In genomic region chr6:110055387-110055735, GRCh38 we compare ENCODE assay signal across 15 cellular contexts.
DNase-seq lines count a peak whose midpoint lies in the region; ATAC-seq and TF ChIP-seq lines count a peak whose summit lies in the region.
"Had no signal": no experiment of that assay in that cellular context is flagged by ENCODE, and none has a peak within 500 bp of the region (broad histone marks: within the 10 kb centered on the region; RNA-seq: fewer than 3 reads in every experiment).

No MANE protein-coding gene starts in this region.

- no peak overlapping the region for H3K4me3 Mint-ChIP-seq in endothelial cell (ENCODE audit: unreplicated experiment)
- no peak overlapping the region for H3K4me3 Mint-ChIP-seq in CD4-positive, alpha-beta T cell
- H3K4me3 Mint-ChIP-seq: HFFc6; T-helper 2 cell treated with Interferon-gamma antibody and Interleukin-4, amounts not matched to agents 5 μg/mL and 100 μg/mL, for 36 hours had no signal

- H3K9me3 ChIP-seq in CD4-positive, alpha-beta T cell (ENCODE audit: control insufficient read depth, low read length) = no peaks in the 10 kb centered on the region
- no peaks in the 10 kb centered on the region for H3K9me3 ChIP-seq in adrenal gland (replicated peaks in 1 of 3)

- intact Hi-C loops in CD4-positive, alpha-beta T cell (cut with DNase I, micrococcal nuclease) = no loop called here
- intact Hi-C loops in adrenal gland (cut with DNase I) = loop anchor here (5.0 to 10.0 kb wide), 3 partner anchors 339 to 531 kb away; no protein-coding TSS in a partner anchor

- TF ChIP-seq POLR2A in adrenal gland (IDR thresholded peaks at IDR 0.05) = no peak

- peaks cover 29% of the 10 kb centered on the region for H3K4me1 Mint-ChIP-seq in endothelial cell (ENCODE audit: unreplicated experiment)
- H3K4me1 Mint-ChIP-seq in CD4-positive, alpha-beta T cell (ENCODE audit: low read depth) = no peaks in the 10 kb centered on the region

- H3K27me3 ChIP-seq in CD4-positive, alpha-beta T cell (ENCODE audit: control insufficient read depth, insufficient read depth, low read length) = peaks cover 4% of the 10 kb centered on the region
- H3K27me3 ChIP-seq in adrenal gland = peaks cover 5% of the 10 kb centered on the region

- ATAC-seq in CD4-positive, alpha-beta T cell (ENCODE audit: poor library complexity) = no peak
- ATAC-seq: left lobe of liver had no signal

- peak overlapping the region; percentile 97 for H3K27ac Mint-ChIP-seq in endothelial cell (ENCODE audit: unreplicated experiment)
- no peak overlapping the region for H3K27ac Mint-ChIP-seq in CD4-positive, alpha-beta T cell
- H3K27ac Mint-ChIP-seq: HFFc6; T-helper 2 cell treated with Interferon-gamma antibody and Interleukin-4, amounts not matched to agents 5 μg/mL and 100 μg/mL, for 36 hours had no signal

- H3K27me3 Mint-ChIP-seq in endothelial cell (ENCODE audit: unreplicated experiment) = no peaks in the 10 kb centered on the region
- peaks cover 17% of the 10 kb centered on the region for H3K27me3 Mint-ChIP-seq in CD4-positive, alpha-beta T cell

- POLR2A ChIA-PET in CD4-positive, alpha-beta T cell (lab: Charles Lee) = no interaction called here

- CTCF ChIA-PET in CD4-positive, alpha-beta T cell (lab: Charles Lee) = interaction anchor here (1.1 kb wide), 1 partner anchor 16 kb away, joined by 3 read pairs; no protein-coding TSS in a partner anchor

- no peaks in the 10 kb centered on the region for H3K4me1 ChIP-seq in adrenal gland (replicated peaks in 1 of 2)

- no peaks in the 10 kb centered on the region for H3K36me3 ChIP-seq in adrenal gland (replicated peaks in 1 of 2)

- WGBS in adrenal gland, 4 donors = 72 to 79% (median 75%) methylated on average over 3 of the region's 3 CpGs

- no peak overlapping the region for H3K4me3 ChIP-seq in adrenal gland

- H3K9me3 Mint-ChIP-seq in endothelial cell (ENCODE audit: unreplicated experiment) = no peaks in the 10 kb centered on the region
- no peaks in the 10 kb centered on the region for H3K9me3 Mint-ChIP-seq in CD4-positive, alpha-beta T cell
- H3K9me3 Mint-ChIP-seq: HFFc6; T-helper 2 cell treated with Interferon-gamma antibody and Interleukin-4, amounts not matched to agents 5 μg/mL and 100 μg/mL, for 36 hours had no signal

- DNase-seq in DMS53 (lab: John Stamatoyannopoulos, UW) (peak; percentile 61), NCI-H146 (lab: John Stamatoyannopoulos, UW) (peak; percentile 80), NCI-H748 treated with DMSO at 0.1 percent for 48 hours (lab: John Stamatoyannopoulos, UW) (peak; percentile 82), endothelial cell (ENCODE audit: low spot score) (peak; percentile 10), C1 segment of cervical spinal cord (lab: John Stamatoyannopoulos, UW) (no peak), adrenal gland (no peak), DMS114 treated with DMSO at 0.1 percent for 48 hours (lab: John Stamatoyannopoulos, UW; ENCODE audit: unreplicated experiment) (no peak)
- DNase-seq in CD4-positive, alpha-beta T cell = no peak
- DNase-seq: activated CD8-positive, alpha-beta memory T cell treated with anti-CD3 and anti-CD28 coated beads, Interleukin-2, amount 50 U/mL, for 4 hours; anterior cingulate cortex; HFFc6; IMR-90; SIG-M5 had no signal

- TF ChIP-seq CTCF in endothelial cell (IDR thresholded peaks at IDR 0.05; ENCODE audit: unreplicated experiment) (no peak), adrenal gland (IDR thresholded peaks at IDR 0.05) (no peak)
- no peak for TF ChIP-seq CTCF in CD4-positive, alpha-beta T cell (IDR thresholded peaks at IDR 0.05)

- no peak overlapping the region for H3K27ac ChIP-seq in CD4-positive, alpha-beta T cell (ENCODE audit: low read depth, low read length)
- H3K27ac ChIP-seq in adrenal gland = no peak overlapping the region

- no peaks in the 10 kb centered on the region for H3K36me3 Mint-ChIP-seq in endothelial cell (ENCODE audit: low read depth, unreplicated experiment)
- no peaks in the 10 kb centered on the region for H3K36me3 Mint-ChIP-seq in CD4-positive, alpha-beta T cell (ENCODE audit: low read depth)

Comparison
In these comparisons a context has a peak if more than half of its experiments do, and no peak if none do; other contexts are left out.
1. DNase-seq: peak in DMS53 (single experiment), NCI-H146 (single experiment), NCI-H748 treated with DMSO at 0.1 percent for 48 hours (single experiment) and endothelial cell (single experiment); none in C1 segment of cervical spinal cord (0 of 14), CD4-positive, alpha-beta T cell (0 of 10), adrenal gland (0 of 7) and DMS114 treated with DMSO at 0.1 percent for 48 hours (single experiment).
2. intact Hi-C loops: an anchor here in adrenal gland (5.0 to 10.0 kb wide); none called in CD4-positive, alpha-beta T cell.